8 cellular contexts compared by ENCODE assay signal in genomic region chr7:137626469-137627067, GRCh38.
DNase-seq lines count a peak whose midpoint lies in the region; ATAC-seq and TF ChIP-seq lines count a peak whose summit lies in the region.

No MANE protein-coding gene starts in this region.

- no peaks in the 10 kb centered on the region for H4K20me1 ChIP-seq in PC-9 (ENCODE audit: insufficient read depth)

- peak; percentile 66 to 78 for TF ChIP-seq RAD21 in liver (IDR thresholded peaks at IDR 0.05)

- no peaks in the 10 kb centered on the region for H3K9me2 ChIP-seq in PC-9 (ENCODE audit: insufficient read depth)

- intact Hi-C loops in PC-9 (cut with micrococcal nuclease; ENCODE audit: unreplicated experiment), result no loop called here

- H3K4me3 ChIP-seq in PC-9 (no peak overlapping the region), cardiac fibroblast (replicated peaks in 1 of 2; ENCODE audit: low read depth in 2 of 2, low read length in 2 of 2) (no peak overlapping the region), liver (ENCODE audit: low read depth in 1 of 3, low read length in 3 of 3) (no peak overlapping the region), thoracic aorta (no peak overlapping the region)

- H2AFZ ChIP-seq in PC-9, result no peak overlapping the region

- peak; percentile 88 for ATAC-seq in HG03354 (IDR thresholded peaks at IDR 0.05; ENCODE audit: poor library complexity, severe bottlenecking, unreplicated experiment)
- ATAC-seq in thoracic aorta (ENCODE audit: insufficient number of reproducible peaks, low FRiP score, low read depth), result no peak

- POLR2A ChIA-PET in PC-9 (lab: Charles Lee; ENCODE audit: unreplicated experiment), result no interaction called here

- 17% methylated on average over 8 of the region's 8 CpGs for WGBS in liver

- no peak overlapping the region for H3K9ac ChIP-seq in liver (ENCODE audit: low read depth in 1 of 2, low read length in 2 of 2)

- no TSS peak for BruUV-seq in PC-9 (replicated peaks; lab: Mats Ljungman, UMichigan)

- no peak overlapping the region for H3K27ac ChIP-seq in PC-9
- H3K27ac ChIP-seq in liver (ENCODE audit: low read depth in 1 of 2, low read length in 2 of 2), result no peak overlapping the region
- H3K27ac ChIP-seq in thoracic aorta, result no peak overlapping the region

- H3K4me2 ChIP-seq in PC-9, result no peak overlapping the region

- H3K79me2 ChIP-seq in PC-9 (ENCODE audit: low read depth), result no peaks in the 10 kb centered on the region

- TF ChIP-seq CTCF in PC-9 (conservative IDR thresholded peaks at IDR 0.05) (peak; percentile 76), cardiac fibroblast (IDR thresholded peaks at IDR 0.05; ENCODE audit: low read depth, low read length) (peak; percentile 80), liver (IDR thresholded peaks at IDR 0.05; ENCODE audit: low read depth, low read length, missing input control) (peak; percentile 64), thoracic aorta (IDR thresholded peaks at IDR 0.05) (peak; percentile 59)

- CTCF ChIA-PET in PC-9 (lab: Charles Lee), result interaction anchor here (0.6 to 0.7 kb wide), 5 partner anchors 8 to 1992 kb away, joined by 3 to 10 read pairs (median 8); no protein-coding TSS in a partner anchor

- H3K36me3 ChIP-seq in PC-9 (ENCODE audit: low read depth) (no peaks in the 10 kb centered on the region), liver (ENCODE audit: control insufficient read depth in 4 of 4, insufficient read depth in 3 of 4, low read depth in 1 of 4, low read length in 3 of 4) (no peaks in the 10 kb centered on the region), thoracic aorta (no peaks in the 10 kb centered on the region)

- H3K4me1 ChIP-seq in PC-9 (replicated peaks; ENCODE audit: insufficient read depth) (no peaks in the 10 kb centered on the region), liver (ENCODE audit: control insufficient read depth in 4 of 4, insufficient read depth in 4 of 4, low read length in 3 of 4) (peaks cover 0 to 3% (median 0%) of the 10 kb centered on the region in 4 donors), thoracic aorta (ENCODE audit: control insufficient read depth in 1 of 2, low read depth in 2 of 2) (no peaks in the 10 kb centered on the region)

- H3F3A ChIP-seq in PC-9 (ENCODE audit: insufficient read depth, low read depth), result no peaks in the 10 kb centered on the region

- H3K27me3 ChIP-seq in PC-9 (ENCODE audit: insufficient read depth, low read depth) (peaks cover 29% of the 10 kb centered on the region; the same call in 1 of the 2 replicates), liver (ENCODE audit: control insufficient read depth in 4 of 4, insufficient read depth in 4 of 4, low read length in 3 of 4) (no peaks in the 10 kb centered on the region), thoracic aorta (replicated peaks; ENCODE audit: insufficient read depth) (no peaks in the 10 kb centered on the region)

- peak; percentile 39 for DNase-seq in Daoy (ENCODE audit: low read depth)
- DNase-seq in GM19238 (ENCODE audit: insufficient read length, low spot score), result peak; percentile 29
- peak in 1 of 2 experiments; percentile 48 for DNase-seq in PC-9
- DNase-seq in cardiac fibroblast (ENCODE audit: low read depth in 2 of 2), result peak; percentile 66 to 67
- no peak for DNase-seq in thoracic aorta (ENCODE audit: low spot score)
- DNase-seq in OCI-M2 (lab: John Stamatoyannopoulos, UW; ENCODE audit: unreplicated experiment), result no peak

- H3K9me3 ChIP-seq in PC-9 (ENCODE audit: insufficient read depth, low read depth), result no peaks in the 10 kb centered on the region
- no peaks in the 10 kb centered on the region for H3K9me3 ChIP-seq in liver (ENCODE audit: control insufficient read depth in 4 of 4, low read length in 3 of 4)
- H3K9me3 ChIP-seq in thoracic aorta, result no peaks in the 10 kb centered on the region

TF ChIP-seq in liver, 16 proteins besides CTCF, POLR2A, EP300 and RAD21:
- TF ChIP-seq JUND (IDR thresholded peaks at IDR 0.05) (no peak), FOXA1 (IDR thresholded peaks at IDR 0.05) (no peak), NR2F2 (IDR thresholded peaks at IDR 0.05) (no peak), HNF4A (conservative IDR thresholded peaks at IDR 0.05) (no peak), FOXA2 (IDR thresholded peaks at IDR 0.05) (no peak), EGR1 (IDR thresholded peaks at IDR 0.05; ENCODE audit: low read depth in 2 of 2) (no peak), SP1 (IDR thresholded peaks at IDR 0.05) (no peak), RXRA (IDR thresholded peaks at IDR 0.05) (no peak), TAF1 (conservative IDR thresholded peaks at IDR 0.05) (no peak), ATF3 (IDR thresholded peaks at IDR 0.05) (no peak), GABPA (IDR thresholded peaks at IDR 0.05 in 1 of 2, conservative IDR thresholded peaks at IDR 0.05 in 1 of 2) (no peak), REST (IDR thresholded peaks at IDR 0.05) (no peak), MAX (IDR thresholded peaks at IDR 0.05) (no peak), ZBTB33 (IDR thresholded peaks at IDR 0.05) (no peak), YY1 (IDR thresholded peaks at IDR 0.05) (no peak), HNF4G (IDR thresholded peaks at IDR 0.05) (no peak)

Comparison
In these comparisons a context has a peak if more than half of its experiments do, and no peak if none do; other contexts are left out.
1. DNase-seq: peak in Daoy (single experiment), GM19238 (single experiment) and cardiac fibroblast (2 of 2); none in thoracic aorta (single experiment) and OCI-M2 (single experiment).
2. Peak in every context shown above with its lines, with median percentiles within 50 percentile points of each other: CTCF ChIP-seq.